ENCODE assay signal across 21 cellular contexts in the genomic region with DNA sequence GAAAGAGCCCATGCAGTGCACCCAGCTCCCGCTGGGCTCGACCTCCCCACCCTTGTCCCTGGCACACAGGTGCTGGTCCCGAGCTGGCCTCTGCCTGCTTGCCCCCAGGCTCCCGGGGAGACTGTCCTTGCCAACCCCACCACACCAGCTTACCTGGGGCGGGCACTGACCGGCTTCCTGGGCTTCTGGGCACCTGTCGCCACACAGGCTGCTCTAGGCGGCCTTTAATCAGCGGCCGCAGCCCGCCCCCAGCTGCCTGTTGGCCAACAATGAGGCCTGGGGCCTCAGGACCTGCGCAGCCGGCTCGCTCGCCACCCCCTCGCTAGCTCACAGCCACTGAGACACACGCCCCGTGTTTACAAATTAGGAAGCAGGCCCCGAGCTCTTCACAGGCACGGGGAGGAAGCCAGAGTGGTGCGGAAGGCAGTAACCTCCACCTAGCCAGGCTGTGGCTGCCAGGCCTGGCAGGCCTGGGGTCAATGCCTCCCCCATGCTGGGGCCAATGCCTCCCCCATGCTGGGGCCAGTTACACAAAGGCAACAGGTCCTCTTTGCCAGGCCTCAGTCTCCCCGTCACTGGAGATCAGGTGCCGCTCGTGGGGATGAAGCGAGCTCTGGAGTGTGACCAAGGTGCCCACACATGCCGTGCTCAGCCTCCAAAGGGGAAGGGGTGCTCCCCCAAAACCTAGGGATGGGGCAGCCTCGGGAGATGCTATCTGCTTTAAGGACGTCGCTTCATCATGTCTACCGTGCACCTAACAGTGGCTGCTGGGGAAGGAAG. TPM values are rescaled to one million over a fixed set of nuclear protein-coding genes. Genes with fewer than 3 reads are reported as not detected.
"Had no signal": no experiment of that assay in that cellular context is flagged by ENCODE, and none has a peak within 500 bp of the region (broad histone marks: within the 10 kb centered on the region; RNA-seq: fewer than 3 reads in every experiment).

A gene with protein sequence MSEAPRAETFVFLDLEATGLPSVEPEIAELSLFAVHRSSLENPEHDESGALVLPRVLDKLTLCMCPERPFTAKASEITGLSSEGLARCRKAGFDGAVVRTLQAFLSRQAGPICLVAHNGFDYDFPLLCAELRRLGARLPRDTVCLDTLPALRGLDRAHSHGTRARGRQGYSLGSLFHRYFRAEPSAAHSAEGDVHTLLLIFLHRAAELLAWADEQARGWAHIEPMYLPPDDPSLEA (minus strand): TSS at position 201 of the 780 bp plus-strand sequence. CDS start 626 bp downstream, outside the sequence.

- H3K36me3 Mint-ChIP-seq: activated naive CD8-positive, alpha-beta T cell treated with anti-CD3 and anti-CD28 coated beads, Interleukin-2, amount 10 ng/mL, durations not matched to agents 7 days and 5 days; natural killer cell had no signal

- H3K36me3 ChIP-seq: ovary, transverse colon had no signal

- H3K27me3 Mint-ChIP-seq: activated naive CD8-positive, alpha-beta T cell treated with anti-CD3 and anti-CD28 coated beads, Interleukin-2, amount 10 ng/mL, durations not matched to agents 7 days and 5 days; stimulated activated naive CD8-positive, alpha-beta T cell treated with anti-CD3 and anti-CD28 coated beads, Interleukin-15, Interleukin-2, amounts not matched to agents 100 ng/mL and 50 ng/mL, for 24 hours had no signal

- H3K27ac Mint-ChIP-seq: activated naive CD8-positive, alpha-beta T cell treated with anti-CD3 and anti-CD28 coated beads, Interleukin-2, amount 10 ng/mL, durations not matched to agents 7 days and 5 days; activated T-helper 2 cell treated with anti-CD3 and anti-CD28 coated beads, Interferon-gamma antibody, Interleukin-2, Interleukin-4, amounts not matched to agents 10 μg/mL and 5 μg/mL and 100 μg/mL, durations not matched to agents 14 hours and 24 hours and 36 hours; mesothelial cell of epicardium; natural killer cell; stimulated activated naive CD8-positive, alpha-beta T cell treated with anti-CD3 and anti-CD28 coated beads, Interleukin-15, Interleukin-2, amounts not matched to agents 100 ng/mL and 50 ng/mL, for 24 hours had no signal

- DNase-seq: activated CD4-positive, alpha-beta T cell treated with anti-CD3 and anti-CD28 coated beads for 1 hour; activated CD4-positive, alpha-beta T cell treated with anti-CD3 and anti-CD28 coated beads, Interleukin-2, amount 50 U/mL, for 1 hour; activated naive CD4-positive, alpha-beta T cell; activated naive CD8-positive, alpha-beta T cell treated with anti-CD3 and anti-CD28 coated beads, Interleukin-2, amount 10 ng/mL, durations not matched to agents 7 days and 5 days; activated T-cell treated with anti-CD3 and anti-CD28 coated beads, Interleukin-2, amount 50 U/mL, for 4 hours; amniotic stem cell; cerebellar nuclear complex; foreskin fibroblast; mammary epithelial cell; natural killer cell; right cardiac atrium; stimulated activated CD4-positive, alpha-beta T cell treated with anti-CD3 and anti-CD28 coated beads, Interleukin-1b, Interleukin-23, amount 100 ng/mL, for 48 hours; substantia nigra; T-helper 1 cell; transverse colon had no signal

- H3K4me3 ChIP-seq: left lung, ovary, transverse colon had no signal

- H3K4me1 ChIP-seq: left lung, transverse colon had no signal

- H3K9me3 ChIP-seq: left lung, ovary, transverse colon had no signal

- H3K27ac ChIP-seq: left lung, ovary, transverse colon had no signal

- H3K9me3 Mint-ChIP-seq: activated naive CD8-positive, alpha-beta T cell treated with anti-CD3 and anti-CD28 coated beads, Interleukin-2, amount 10 ng/mL, durations not matched to agents 7 days and 5 days; activated T-cell treated with anti-CD3 and anti-CD28 coated beads, Interleukin-2, amount 50 U/mL, for 4 hours; activated T-helper 2 cell treated with anti-CD3 and anti-CD28 coated beads, Interferon-gamma antibody, Interleukin-2, Interleukin-4, amounts not matched to agents 10 μg/mL and 5 μg/mL and 100 μg/mL, durations not matched to agents 14 hours and 24 hours and 36 hours; mesothelial cell of epicardium; natural killer cell; stimulated activated naive CD8-positive, alpha-beta T cell treated with anti-CD3 and anti-CD28 coated beads, Interleukin-15, Interleukin-2, amounts not matched to agents 100 ng/mL and 50 ng/mL, for 24 hours had no signal

- H3K27me3 ChIP-seq: left lung, ovary, transverse colon had no signal

- H3K4me3 Mint-ChIP-seq: activated naive CD8-positive, alpha-beta T cell treated with anti-CD3 and anti-CD28 coated beads, Interleukin-2, amount 10 ng/mL, durations not matched to agents 7 days and 5 days; activated T-cell treated with anti-CD3 and anti-CD28 coated beads, Interleukin-2, amount 50 U/mL, for 4 hours; mesothelial cell of epicardium; natural killer cell; stimulated activated naive CD8-positive, alpha-beta T cell treated with anti-CD3 and anti-CD28 coated beads, Interleukin-15, Interleukin-2, amounts not matched to agents 100 ng/mL and 50 ng/mL, for 24 hours had no signal

- H3K4me1 Mint-ChIP-seq: activated naive CD8-positive, alpha-beta T cell treated with anti-CD3 and anti-CD28 coated beads, Interleukin-2, amount 10 ng/mL, durations not matched to agents 7 days and 5 days; natural killer cell had no signal

RNA-seq across cellular contexts. Expression of the gene that starts here (rescaled TPM):
- total RNA-seq: epithelial cell of proximal tubule had no signal
